Comparison of ENCODE assay signal across 10 cellular contexts in genomic region chr7:139752600-139752999, GRCh38.
"Had no signal": no experiment of that assay in that cellular context is flagged by ENCODE, and none has a peak within 500 bp of the region (broad histone marks: within the 10 kb centered on the region; RNA-seq: fewer than 3 reads in every experiment).

No MANE protein-coding gene starts in this region.

- H3K9me3 Mint-ChIP-seq: activated CD4-positive, alpha-beta T cell treated with anti-CD3 and anti-CD28 coated beads, Interleukin-2, amount 10 ng/mL, durations not matched to agents 7 days and 5 days; brain; endodermal cell had no signal

- H3K27me3 Mint-ChIP-seq: activated CD4-positive, alpha-beta T cell treated with anti-CD3 and anti-CD28 coated beads, Interleukin-2, amount 10 ng/mL, durations not matched to agents 7 days and 5 days; brain had no signal

- H3K4me3 Mint-ChIP-seq: activated CD4-positive, alpha-beta T cell treated with anti-CD3 and anti-CD28 coated beads, Interleukin-2, amount 10 ng/mL, durations not matched to agents 7 days and 5 days; brain; endodermal cell had no signal

- DNase-seq: activated CD4-positive, alpha-beta T cell treated with anti-CD3 and anti-CD28 coated beads, Interleukin-2, amount 10 ng/mL, durations not matched to agents 7 days and 5 days; activated CD4-positive, CD25-positive, alpha-beta regulatory T cell; activated naive CD4-positive, alpha-beta T cell treated with anti-CD3 and anti-CD28 coated beads, Interleukin-2, amount 50 U/mL, for 16 hours; adrenal gland; dermis blood vessel endothelial cell; stimulated activated CD4-positive, alpha-beta T cell treated with anti-CD3 and anti-CD28 coated beads, Interleukin-15, amount 100 ng/mL, for 24 hours; stimulated activated CD4-positive, alpha-beta T cell treated with anti-CD3 and anti-CD28 coated beads, Interleukin-4, amount 100 ng/mL, for 24 hours; T-helper 2 cell had no signal

- H3K27ac Mint-ChIP-seq: activated CD4-positive, alpha-beta T cell treated with anti-CD3 and anti-CD28 coated beads, Interleukin-2, amount 10 ng/mL, durations not matched to agents 7 days and 5 days; endodermal cell had no signal
